8 cellular contexts compared by ENCODE assay signal in genomic region chr15:88636039-88636438, GRCh38.
DNase-seq lines count a peak whose midpoint lies in the region; ATAC-seq and TF ChIP-seq lines count a peak whose summit lies in the region.

No MANE protein-coding gene starts in this region.

- peaks cover 21% of the 10 kb centered on the region for H4K20me1 ChIP-seq in BLaER1

- no peaks in the 10 kb centered on the region for H3K27me3 ChIP-seq in BLaER1
- no peaks in the 10 kb centered on the region for H3K27me3 ChIP-seq in RWPE2 (ENCODE audit: insufficient read depth, poor library complexity, severe bottlenecking)
- no peaks in the 10 kb centered on the region for H3K27me3 ChIP-seq in mucosa of rectum (ENCODE audit: control insufficient read depth in 2 of 2, insufficient read depth in 2 of 2, low read length in 2 of 2)

- H3K4me1 ChIP-seq in BLaER1 = peaks cover 74% of the 10 kb centered on the region
- peaks cover 33% of the 10 kb centered on the region for H3K4me1 ChIP-seq in RWPE2 (ENCODE audit: insufficient read depth, poor library complexity, severe bottlenecking)
- H3K4me1 ChIP-seq in mucosa of rectum (ENCODE audit: control insufficient read depth in 2 of 2, insufficient read depth in 2 of 2, low read length in 2 of 2) = peaks cover 32 to 45% of the 10 kb centered on the region in 2 donors

- peak overlapping the region; percentile 95 for H3K4me3 Mint-ChIP-seq in activated naive CD8-positive, alpha-beta T cell

- H3K9me3 ChIP-seq in BLaER1 (no peaks in the 10 kb centered on the region), RWPE2 (ENCODE audit: severe bottlenecking) (no peaks in the 10 kb centered on the region), mucosa of rectum (ENCODE audit: control insufficient read depth in 2 of 2, low read length in 2 of 2) (no peaks in the 10 kb centered on the region)

- H3K36me3 ChIP-seq in BLaER1 (peaks cover 42% of the 10 kb centered on the region), RWPE2 (ENCODE audit: low read depth) (peaks cover 43% of the 10 kb centered on the region), mucosa of rectum (ENCODE audit: control insufficient read depth in 2 of 2, insufficient read depth in 2 of 2, low read length in 2 of 2) (peaks cover 0 to 6% of the 10 kb centered on the region in 2 donors)

- H3K36me3 Mint-ChIP-seq in activated naive CD8-positive, alpha-beta T cell = peaks cover 22% of the 10 kb centered on the region

- no peaks in the 10 kb centered on the region for H3K9me3 Mint-ChIP-seq in activated naive CD8-positive, alpha-beta T cell (ENCODE audit: low read depth)

- peak overlapping the region; percentile 86 for H3K27ac ChIP-seq in BLaER1
- peak overlapping the region; percentile 72 for H3K27ac ChIP-seq in RWPE2 (ENCODE audit: poor library complexity, severe bottlenecking)
- H3K27ac ChIP-seq in mucosa of rectum (ENCODE audit: low read depth in 2 of 2, low read length in 2 of 2) = peak overlapping the region; percentile 96 to 99

- H3K9ac ChIP-seq in BLaER1 (no peak overlapping the region), mucosa of rectum (ENCODE audit: low read depth in 1 of 2, low read length in 2 of 2) (peak overlapping the region; percentile 65)

- peaks cover 90% of the 10 kb centered on the region for H3K4me1 Mint-ChIP-seq in activated naive CD8-positive, alpha-beta T cell (ENCODE audit: low read depth)

- H3K27me3 Mint-ChIP-seq in activated naive CD8-positive, alpha-beta T cell = no peaks in the 10 kb centered on the region

- DNase-seq in RWPE2 (ENCODE audit: low spot score) (peak; percentile 85), NCI-H526 treated with DMSO at 0.1 percent for 48 hours (lab: John Stamatoyannopoulos, UW) (no peak), NCI-H1930 (lab: John Stamatoyannopoulos, UW) (no peak), NCI-H187 treated with DMSO at 0.1 percent for 48 hours (lab: John Stamatoyannopoulos, UW) (no peak)

- no peak for TF ChIP-seq CTCF in RWPE2 (IDR thresholded peaks at IDR 0.05; ENCODE audit: poor library complexity, severe bottlenecking)

- peak overlapping the region; percentile 61 for H3K4me2 ChIP-seq in BLaER1

- ATAC-seq in RWPE2 (ENCODE audit: low read depth) (peak; percentile 40), HG03039 (IDR thresholded peaks at IDR 0.05; ENCODE audit: unreplicated experiment) (no peak)

- no peak overlapping the region; the same call in 1 of the 2 replicates for H3K4me3 ChIP-seq in BLaER1
- no peak overlapping the region for H3K4me3 ChIP-seq in RWPE2 (ENCODE audit: severe bottlenecking)
- H3K4me3 ChIP-seq in mucosa of rectum (ENCODE audit: low read length in 2 of 2) = peak overlapping the region in 1 of 2 donors; percentile 26

- H3K27ac Mint-ChIP-seq in activated naive CD8-positive, alpha-beta T cell = peak overlapping the region; percentile 98
